23 cellular contexts compared by ENCODE assay signal in genomic region chr18:66603941-66604627, GRCh38. TPM values are rescaled to one million over a fixed set of nuclear protein-coding genes. Genes with fewer than 3 reads are reported as not detected.
A peak's percentile ranks its signal among the peaks of the same experiment; 100 is the strongest.
DNase-seq lines count a peak whose midpoint lies in the region; ATAC-seq, FAIRE-seq and TF ChIP-seq lines count a peak whose summit lies in the region.
"Had no signal": no experiment of that assay in that cellular context is flagged by ENCODE, and none has a peak within 500 bp of the region (broad histone marks: within the 10 kb centered on the region; RNA-seq: fewer than 3 reads in every experiment).

Gene CDH19 (minus strand): TSS chr18:66604090. CDS start chr18:66572204, 31,886 bp downstream.

- 57% methylated on average over 9 of the region's 9 CpGs for WGBS in right lobe of liver (ENCODE audit: insufficient coverage, low coverage, low lambda C conversion rate, missing lambda C conversion rate)
- WGBS in tibial nerve, 2 donors: 31 to 33% methylated on average over 9 of the region's 9 CpGs

- no peaks in the 10 kb centered on the region for H3K4me1 Mint-ChIP-seq in CD14-positive monocyte
- H3K4me1 Mint-ChIP-seq in naive thymus-derived CD8-positive, alpha-beta T cell: no peaks in the 10 kb centered on the region
- H3K4me1 Mint-ChIP-seq: activated naive CD8-positive, alpha-beta T cell treated with anti-CD3 and anti-CD28 coated beads, Interleukin-2, amount 50 U/mL, for 24 hours; naive B cell had no signal

- TF ChIP-seq CTCF in right lobe of liver (IDR thresholded peaks at IDR 0.05) (no peak), tibial nerve (IDR thresholded peaks at IDR 0.05) (no peak), CD14-positive monocyte (IDR thresholded peaks at IDR 0.05) (no peak)

- TF ChIP-seq EP300 in tibial nerve (IDR thresholded peaks at IDR 0.05): peak; percentile 86 to 99

- no peak within 1 kb of the TSS for H3K4me3 Mint-ChIP-seq in CD14-positive monocyte
- no peak within 1 kb of the TSS for H3K4me3 Mint-ChIP-seq in naive thymus-derived CD8-positive, alpha-beta T cell
- H3K4me3 Mint-ChIP-seq: activated naive CD8-positive, alpha-beta T cell treated with anti-CD3 and anti-CD28 coated beads, Interleukin-2, amount 50 U/mL, for 24 hours; naive B cell had no signal

- no peak within 1 kb of the TSS for H3K27ac Mint-ChIP-seq in CD14-positive monocyte
- no peak within 1 kb of the TSS for H3K27ac Mint-ChIP-seq in naive thymus-derived CD8-positive, alpha-beta T cell
- H3K27ac Mint-ChIP-seq: activated naive CD8-positive, alpha-beta T cell treated with anti-CD3 and anti-CD28 coated beads, Interleukin-2, amount 50 U/mL, for 24 hours; naive B cell had no signal

- no peak within 1 kb of the TSS for H3K27ac ChIP-seq in right lobe of liver
- H3K27ac ChIP-seq in tibial nerve: peak within 1 kb of the TSS; percentile 71 to 95 (median 90)
- H3K27ac ChIP-seq: BLaER1, epithelial cell of prostate, thyroid gland had no signal

- no peaks in the 10 kb centered on the region for H3K27me3 ChIP-seq in right lobe of liver
- no peaks in the 10 kb centered on the region for H3K27me3 ChIP-seq in tibial nerve
- H3K27me3 ChIP-seq: BLaER1, thyroid gland had no signal

- H3K36me3 Mint-ChIP-seq in CD14-positive monocyte: no peaks in the 10 kb centered on the region
- H3K36me3 Mint-ChIP-seq in naive thymus-derived CD8-positive, alpha-beta T cell: no peaks in the 10 kb centered on the region
- H3K36me3 Mint-ChIP-seq: naive B cell had no signal

- no peaks in the 10 kb centered on the region for H3K27me3 Mint-ChIP-seq in CD14-positive monocyte (ENCODE audit: low read depth in 3 of 3)
- H3K27me3 Mint-ChIP-seq in naive thymus-derived CD8-positive, alpha-beta T cell: no peaks in the 10 kb centered on the region
- H3K27me3 Mint-ChIP-seq: activated naive CD8-positive, alpha-beta T cell treated with anti-CD3 and anti-CD28 coated beads, Interleukin-2, amount 50 U/mL, for 24 hours; naive B cell had no signal

- POLR2A ChIA-PET in naive thymus-derived CD8-positive, alpha-beta T cell (lab: Charles Lee): no interaction called here

- intact Hi-C loops in right lobe of liver (cut with DNase I) (no loop called here), CD14-positive monocyte (cut with micrococcal nuclease) (no loop called here)

- H3K4me1 ChIP-seq in right lobe of liver (no peaks in the 10 kb centered on the region), tibial nerve (peaks cover 0 to 7% (median 2%) of the 10 kb centered on the region in 4 donors)
- H3K4me1 ChIP-seq: BLaER1 had no signal

- peaks cover 0 to 2% (median 0%) of the 10 kb centered on the region in 7 donors for H3K9me3 Mint-ChIP-seq in CD14-positive monocyte
- peaks cover 0 to 6% (median 0%) of the 10 kb centered on the region in 9 donors for H3K9me3 Mint-ChIP-seq in naive thymus-derived CD8-positive, alpha-beta T cell
- H3K9me3 Mint-ChIP-seq: activated naive CD8-positive, alpha-beta T cell treated with anti-CD3 and anti-CD28 coated beads, Interleukin-2, amount 50 U/mL, for 24 hours had no signal

- in situ Hi-C loops in SK-MEL-5 (cut with HindIII; ENCODE audit: low pct_unique_long_range_greater_than_20kb, low sequenced_read_pairs): no loop called here

- no peaks in the 10 kb centered on the region for H3K36me3 ChIP-seq in right lobe of liver
- H3K36me3 ChIP-seq in tibial nerve: no peaks in the 10 kb centered on the region
- H3K36me3 ChIP-seq: BLaER1, thyroid gland had no signal

- peak; percentile 91 for FAIRE-seq in frontal cortex (lab: Jason Lieb, UNC)
- FAIRE-seq: GM19239, TTC549 had no signal

- DNase-seq in SK-MEL-5 (ENCODE audit: low read depth, low spot score): peak; percentile 98
- peak; percentile 3 to 7 for DNase-seq in frontal cortex (ENCODE audit: low spot score in 2 of 2)
- DNase-seq in right lobe of liver: no peak
- peak in 1 of 2 donors; percentile 53 for DNase-seq in tibial nerve (ENCODE audit: low spot score in 2 of 2)
- DNase-seq in SIG-M5 treated with dmso at 0.1 percent for 504 hours (lab: John Stamatoyannopoulos, UW; ENCODE audit: unreplicated experiment): no peak
- no peak for DNase-seq in CD14-positive monocyte (ENCODE audit: low spot score)
- no peak for DNase-seq in naive thymus-derived CD8-positive, alpha-beta T cell
- DNase-seq: activated naive CD8-positive, alpha-beta T cell treated with anti-CD3 and anti-CD28 coated beads, Interleukin-2, amount 50 U/mL, for 24 hours; activated T-cell treated with anti-CD3 and anti-CD28 coated beads, Interleukin-2, amount 50 U/mL, for 48 hours; DMS79; Karpas-422; naive B cell; NCI-H1105 treated with DMSO at 0.1 percent for 48 hours; NCI-H2227 treated with DMSO at 0.1 percent for 48 hours; stimulated activated CD4-positive, alpha-beta T cell treated with anti-CD3 and anti-CD28 coated beads, Interleukin-2, amount 100 ng/mL, for 24 hours; thyroid gland had no signal

- ATAC-seq in right lobe of liver (peak in 2 of 4 donors; percentile 21 to 22), HG03139 (IDR thresholded peaks at IDR 0.05; ENCODE audit: unreplicated experiment) (no peak)
- ATAC-seq in naive thymus-derived CD8-positive, alpha-beta T cell: no peak
- ATAC-seq: activated naive CD8-positive, alpha-beta T cell treated with anti-CD3 and anti-CD28 coated beads, Interleukin-2, amount 50 U/mL, for 24 hours had no signal

- H3K9me3 ChIP-seq in right lobe of liver: no peaks in the 10 kb centered on the region
- H3K9me3 ChIP-seq in tibial nerve: no peaks in the 10 kb centered on the region
- H3K9me3 ChIP-seq: BLaER1, thyroid gland had no signal

- TF ChIP-seq POLR2A in right lobe of liver (IDR thresholded peaks at IDR 0.05): peak; percentile 22
- peak; percentile 69 to 86 for TF ChIP-seq POLR2A in tibial nerve (IDR thresholded peaks at IDR 0.05)

- H3K4me3 ChIP-seq in right lobe of liver: no peak within 1 kb of the TSS
- H3K4me3 ChIP-seq in tibial nerve: peak within 1 kb of the TSS; percentile 20 to 50 (median 27)
- H3K4me3 ChIP-seq: BLaER1, thyroid gland had no signal

RNA-seq across cellular contexts. Expression of gene CDH19, which starts in this region (rescaled TPM):
- 71.4 and 76.4 TPM in 2 replicates for total RNA-seq in SK-MEL-5 (2014; rRNA removed; shearing (Covaris generic))
- polyA plus RNA-seq in SK-MEL-5 (2015; cell fraction: cytosol; rRNA removed): 24.0 and 29.6 TPM in 2 replicates
- 20.3 and 21.0 TPM in 2 replicates for polyA plus RNA-seq in SK-MEL-5 (2015; cell fraction: nucleus; rRNA removed)
- total RNA-seq in frontal cortex (under 0.01 TPM), right lobe of liver (1 to 10 TPM in 5 of 6 experiments, under 1 TPM in 1; 0.84 to 4.6 (median 1.9) TPM), tibial nerve (100 to 1,000 TPM; 187 to 457 (median 248) TPM)
- not detected for polyA plus RNA-seq in CD14-positive monocyte
- total RNA-seq in naive thymus-derived CD8-positive, alpha-beta T cell: not detected
- polyA plus RNA-seq in naive thymus-derived CD8-positive, alpha-beta T cell: not detected
- total RNA-seq: kidney epithelial cell, pulmonary artery endothelial cell had no signal

Comparison
In these comparisons a context has a peak if more than half of its experiments do, and no peak if none do; other contexts are left out.
1. RNA of gene CDH19 (total RNA-seq): 187 to 457 TPM in tibial nerve and 71.4 to 76.4 TPM in SK-MEL-5; 0.84 to 4.6 TPM in right lobe of liver, under 0.01 TPM in frontal cortex (single experiment) and not detected in naive thymus-derived CD8-positive, alpha-beta T cell; every median in the first group is over 10 times any median in the second.
2. Peak in DNase-seq in frontal cortex; RNA of the gene not detected or under 1 TPM.
3. H3K27ac ChIP-seq: peak in tibial nerve (4 of 4); none in right lobe of liver (0 of 3).
4. H3K4me3 ChIP-seq: peak in tibial nerve (4 of 4); none in right lobe of liver (0 of 3).